ENCODE assay signal across 10 cellular contexts in the genomic region with DNA sequence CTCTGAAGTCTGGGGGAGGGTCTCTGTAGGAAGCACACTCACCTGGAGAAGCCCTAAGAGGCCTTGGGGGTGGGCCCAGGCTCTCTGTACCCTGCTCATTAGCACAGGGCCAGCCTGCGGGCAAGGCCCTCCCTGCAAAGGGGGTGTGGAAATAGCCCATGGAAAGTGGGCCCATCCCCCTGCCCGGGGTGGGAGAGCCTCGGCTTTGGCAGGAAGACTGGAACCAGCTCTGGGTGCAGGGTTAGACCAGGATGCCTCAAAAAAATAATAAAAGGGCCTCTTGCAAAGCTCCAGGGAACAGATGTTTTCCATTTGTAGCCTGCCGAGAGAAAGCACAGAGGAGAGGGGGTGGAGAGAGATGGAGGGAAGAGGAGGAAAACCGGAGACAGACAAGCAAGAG.
A peak's percentile ranks its signal among the peaks of the same experiment; 100 is the strongest.
DNase-seq lines count a peak whose midpoint lies in the region; ATAC-seq and TF ChIP-seq lines count a peak whose summit lies in the region.
"Had no signal": no experiment of that assay in that cellular context is flagged by ENCODE, and none has a peak within 500 bp of the region (broad histone marks: within the 10 kb centered on the region; RNA-seq: fewer than 3 reads in every experiment).

No MANE protein-coding gene starts in this region.

- intact Hi-C loops in activated CD4-positive, alpha-beta T cell treated with anti-CD3 and anti-CD28 coated beads, Interleukin-2, amount 10 ng/mL, durations not matched to agents 24 days and 14 days (cut with micrococcal nuclease): no loop called here
- intact Hi-C loops in right lobe of liver (cut with DNase I): no loop called here
- intact Hi-C loops in tibial artery (cut with DNase I; ENCODE audit: low total_unique reads): loop anchor here (10.0 kb wide), 1 partner anchor 52 kb away; no protein-coding TSS in a partner anchor

- ATAC-seq in right lobe of liver: no peak

- H3K9me3 ChIP-seq in right lobe of liver: no peaks in the 10 kb centered on the region
- no peaks in the 10 kb centered on the region for H3K9me3 ChIP-seq in tibial artery

- H3K9me3 Mint-ChIP-seq in activated CD4-positive, alpha-beta T cell treated with anti-CD3 and anti-CD28 coated beads, Interleukin-2, amount 10 ng/mL, durations not matched to agents 24 days and 14 days: no peaks in the 10 kb centered on the region
- no peaks in the 10 kb centered on the region for H3K9me3 Mint-ChIP-seq in activated T-cell treated with anti-CD3 and anti-CD28 coated beads, Interleukin-2, amount 50 U/mL, for 24 hours

- H3K4me3 Mint-ChIP-seq in activated CD4-positive, alpha-beta T cell treated with anti-CD3 and anti-CD28 coated beads, Interleukin-2, amount 10 ng/mL, durations not matched to agents 24 days and 14 days: no peak overlapping the region
- H3K4me3 Mint-ChIP-seq in activated T-cell treated with anti-CD3 and anti-CD28 coated beads, Interleukin-2, amount 50 U/mL, for 24 hours: no peak overlapping the region

- TF ChIP-seq POLR2A in right lobe of liver (IDR thresholded peaks at IDR 0.05): no peak

- peaks cover 21% of the 10 kb centered on the region for H3K4me1 Mint-ChIP-seq in activated CD4-positive, alpha-beta T cell treated with anti-CD3 and anti-CD28 coated beads, Interleukin-2, amount 10 ng/mL, durations not matched to agents 24 days and 14 days
- peaks cover 35% of the 10 kb centered on the region for H3K4me1 Mint-ChIP-seq in activated T-cell treated with anti-CD3 and anti-CD28 coated beads, Interleukin-2, amount 50 U/mL, for 24 hours (ENCODE audit: low read depth)

- peaks cover 12% of the 10 kb centered on the region for H3K36me3 ChIP-seq in brain microvascular endothelial cell (replicated peaks)
- peaks cover 0 to 4% (median 0%) of the 10 kb centered on the region in 4 donors for H3K36me3 ChIP-seq in right lobe of liver
- H3K36me3 ChIP-seq in tibial artery: peaks cover 4 to 48% (median 32%) of the 10 kb centered on the region in 3 donors

- H3K27me3 ChIP-seq in brain microvascular endothelial cell (replicated peaks) (no peaks in the 10 kb centered on the region), right lobe of liver (no peaks in the 10 kb centered on the region), tibial artery (no peaks in the 10 kb centered on the region)

- no peak overlapping the region for H3K4me3 ChIP-seq in brain microvascular endothelial cell (ENCODE audit: low read depth, low read length)
- H3K4me3 ChIP-seq in right lobe of liver: no peak overlapping the region
- no peak overlapping the region for H3K4me3 ChIP-seq in tibial artery

- in situ Hi-C loops in brain microvascular endothelial cell (cut with HindIII; ENCODE audit: low pct_ligation_motif_present, low sequenced_read_pairs): no loop called here

- peak overlapping the region; percentile 63 for H3K27ac Mint-ChIP-seq in activated CD4-positive, alpha-beta T cell treated with anti-CD3 and anti-CD28 coated beads, Interleukin-2, amount 10 ng/mL, durations not matched to agents 24 days and 14 days
- no peak overlapping the region for H3K27ac Mint-ChIP-seq in activated T-cell treated with anti-CD3 and anti-CD28 coated beads, Interleukin-2, amount 50 U/mL, for 24 hours

- TF ChIP-seq CTCF in brain microvascular endothelial cell (IDR thresholded peaks at IDR 0.05; ENCODE audit: low read depth, low read length, missing control alignments) (no peak), right lobe of liver (IDR thresholded peaks at IDR 0.05) (no peak), tibial artery (IDR thresholded peaks at IDR 0.05) (no peak)

- peaks cover 40% of the 10 kb centered on the region for H3K36me3 Mint-ChIP-seq in activated CD4-positive, alpha-beta T cell treated with anti-CD3 and anti-CD28 coated beads, Interleukin-2, amount 10 ng/mL, durations not matched to agents 24 days and 14 days (ENCODE audit: low read depth)
- peaks cover 67% of the 10 kb centered on the region for H3K36me3 Mint-ChIP-seq in activated T-cell treated with anti-CD3 and anti-CD28 coated beads, Interleukin-2, amount 50 U/mL, for 24 hours (ENCODE audit: low read depth)

- H3K4me1 ChIP-seq in right lobe of liver (peaks cover 0 to 21% (median 0%) of the 10 kb centered on the region in 4 donors), tibial artery (peaks cover 23 to 62% (median 53%) of the 10 kb centered on the region in 4 donors)

- no peaks in the 10 kb centered on the region for H3K27me3 Mint-ChIP-seq in activated CD4-positive, alpha-beta T cell treated with anti-CD3 and anti-CD28 coated beads, Interleukin-2, amount 10 ng/mL, durations not matched to agents 24 days and 14 days
- H3K27me3 Mint-ChIP-seq in activated T-cell treated with anti-CD3 and anti-CD28 coated beads, Interleukin-2, amount 50 U/mL, for 24 hours: no peaks in the 10 kb centered on the region

- WGBS in right lobe of liver (ENCODE audit: insufficient coverage, low coverage, low lambda C conversion rate, missing lambda C conversion rate): 86% methylated on average over 2 of the region's 5 CpGs

- no peak for DNase-seq in activated CD4-positive, alpha-beta T cell treated with anti-CD3 and anti-CD28 coated beads, Interleukin-2, amount 10 ng/mL, durations not matched to agents 24 days and 14 days
- DNase-seq in activated CD4-positive, alpha-beta T cell treated with anti-CD3 and anti-CD28 coated beads for 48 hours: no peak
- DNase-seq in brain microvascular endothelial cell: no peak
- no peak for DNase-seq in right lobe of liver
- peak in 1 of 2 donors; percentile 90 for DNase-seq in tibial artery
- no peak for DNase-seq in activated T-cell treated with anti-CD3 and anti-CD28 coated beads, Interleukin-2, amount 50 U/mL, for 24 hours
- DNase-seq in middle frontal gyrus (ENCODE audit: extremely low spot score, low spot score): no peak
- no peak for DNase-seq in activated CD4-positive, alpha-beta T cell treated with anti-CD3 and anti-CD28 coated beads for 1 hour
- DNase-seq: activated gamma-delta T cell, AML-193 had no signal

- H3K27ac ChIP-seq in brain microvascular endothelial cell (peak overlapping the region; percentile 46), right lobe of liver (peak overlapping the region in 2 of 3 donors; percentile 26 to 60), tibial artery (peak overlapping the region; percentile 81 to 91)
